In genomic region chr18:56678836-56679565, GRCh38 we compare ENCODE assay signal across 1 cellular context.
TF ChIP-seq lines count a peak whose summit lies in the region.

No MANE protein-coding gene starts in this region.

TF ChIP-seq in HepG2, 621 proteins besides CTCF, POLR2A, EP300 and RAD21:
- TF ChIP-seq DMTF1 (CRISPR knock-in tag; IDR thresholded peaks at IDR 0.05) (no peak), THAP7 (CRISPR knock-in tag; IDR thresholded peaks at IDR 0.05) (no peak), POLR2G (IDR thresholded peaks at IDR 0.05; ENCODE audit: low read depth, low read length) (no peak), ZNF142 (CRISPR knock-in tag; IDR thresholded peaks at IDR 0.05) (no peak), ISL2 (CRISPR knock-in tag; IDR thresholded peaks at IDR 0.05) (no peak), IRX3 (CRISPR knock-in tag; IDR thresholded peaks at IDR 0.05; ENCODE audit: borderline replicate concordance, low read depth) (no peak), SNAPC2 (CRISPR knock-in tag; IDR thresholded peaks at IDR 0.05) (no peak), MIER3 (CRISPR knock-in tag; IDR thresholded peaks at IDR 0.05; ENCODE audit: borderline replicate concordance) (no peak), MYNN (CRISPR knock-in tag; IDR thresholded peaks at IDR 0.05; ENCODE audit: low read depth) (no peak), YY1 (IDR thresholded peaks at IDR 0.05; ENCODE audit: insufficient read depth, insufficient replicate concordance, low read depth, low read length) (no peak), HCFC1 (IDR thresholded peaks at IDR 0.05; ENCODE audit: low read depth, low read length) (no peak), ELF4 (CRISPR knock-in tag; IDR thresholded peaks at IDR 0.05; ENCODE audit: borderline replicate concordance) (no peak)
